9 cellular contexts compared by ENCODE assay signal in genomic region chr12:98002887-98003493, GRCh38.
DNase-seq lines count a peak whose midpoint lies in the region; ATAC-seq and TF ChIP-seq lines count a peak whose summit lies in the region.
"Had no signal": no experiment of that assay in that cellular context is flagged by ENCODE, and none has a peak within 500 bp of the region (broad histone marks: within the 10 kb centered on the region; RNA-seq: fewer than 3 reads in every experiment).

No MANE protein-coding gene starts in this region.

- peaks cover 3% of the 10 kb centered on the region for H3K4me1 Mint-ChIP-seq in endodermal cell

- ATAC-seq in DND-41 (ENCODE audit: insufficient read depth, low read depth): peak; percentile 72
- peak; percentile 79 for ATAC-seq in GM19395 (IDR thresholded peaks at IDR 0.05; ENCODE audit: unreplicated experiment)
- no peak for ATAC-seq in GM21526 (IDR thresholded peaks at IDR 0.05; ENCODE audit: low FRiP score, unreplicated experiment)
- ATAC-seq in GM19397 (IDR thresholded peaks at IDR 0.05; ENCODE audit: unreplicated experiment): no peak

- H4K91ac ChIP-seq in neuronal stem cell (ENCODE audit: low read depth, low read length, poor library complexity): no peak overlapping the region

- no peak overlapping the region for H3K4me2 ChIP-seq in DND-41 (ENCODE audit: insufficient read depth, low read length)
- peak overlapping the region; percentile 40 for H3K4me2 ChIP-seq in OCI-LY3 (ENCODE audit: low read length)
- H3K4me2 ChIP-seq in neuronal stem cell (ENCODE audit: insufficient read depth, low read length, poor library complexity, severe bottlenecking): peak overlapping the region; percentile 14

- H3K23ac ChIP-seq in neuronal stem cell (ENCODE audit: low read depth, low read length, poor library complexity): no peak overlapping the region

- WGBS in endodermal cell (ENCODE audit: insufficient coverage in 1 of 2, insufficient read length in 1 of 2), 2 experiments: 21 to 23% methylated on average over 9 of the region's 9 CpGs
- WGBS in neuronal stem cell (ENCODE audit: extremely low coverage in 2 of 2, insufficient read length in 2 of 2, insufficient replicate concordance in 1 of 2), 2 donors: no CpG with 5 or more reads among the region's 9 CpGs

- H3K4me1 ChIP-seq in DND-41 (ENCODE audit: insufficient read depth, low read length): peaks cover 23% of the 10 kb centered on the region
- no peaks in the 10 kb centered on the region for H3K4me1 ChIP-seq in OCI-LY3 (ENCODE audit: low read length)
- H3K4me1 ChIP-seq in endodermal cell (ENCODE audit: control insufficient read depth, insufficient read depth, low read length): no peaks in the 10 kb centered on the region
- no peaks in the 10 kb centered on the region for H3K4me1 ChIP-seq in neuronal stem cell (ENCODE audit: control insufficient read depth in 2 of 2, insufficient read depth in 1 of 2, low read depth in 1 of 2, low read length in 2 of 2)

- H3K9ac ChIP-seq in DND-41 (ENCODE audit: low read depth, low read length) (peak overlapping the region; percentile 1; the same call in 1 of the 2 replicates), OCI-LY3 (ENCODE audit: low read length) (no peak overlapping the region), endodermal cell (ENCODE audit: extremely low read depth, low read length, poor library complexity, severe bottlenecking) (no peak overlapping the region), neuronal stem cell (ENCODE audit: low read depth, low read length, poor library complexity) (no peak overlapping the region)

- H3K4me3 ChIP-seq in DND-41 (ENCODE audit: low read depth in 1 of 2, low read length in 2 of 2): no peak overlapping the region
- no peak overlapping the region for H3K4me3 ChIP-seq in OCI-LY3 (ENCODE audit: low read length)
- H3K4me3 ChIP-seq in endodermal cell (ENCODE audit: low read length): no peak overlapping the region
- H3K4me3 ChIP-seq in neuronal stem cell (ENCODE audit: low read length in 2 of 2): no peak overlapping the region

- H3K27me3 ChIP-seq in DND-41 (ENCODE audit: insufficient read depth, low read length, poor library complexity): no peaks in the 10 kb centered on the region
- peaks cover 5% of the 10 kb centered on the region; the same call in 1 of the 2 replicates for H3K27me3 ChIP-seq in OCI-LY3 (ENCODE audit: low read depth, low read length)
- no peaks in the 10 kb centered on the region for H3K27me3 ChIP-seq in endodermal cell (ENCODE audit: control insufficient read depth, insufficient read depth, low read length, poor library complexity, severe bottlenecking)
- H3K27me3 ChIP-seq in neuronal stem cell (ENCODE audit: control insufficient read depth in 3 of 3, insufficient read depth in 3 of 3, low read depth in 1 of 3, low read length in 3 of 3): no peaks in the 10 kb centered on the region
- H3K27me3 ChIP-seq: neutrophil had no signal

- no peaks in the 10 kb centered on the region for H3K36me3 ChIP-seq in DND-41 (ENCODE audit: insufficient read depth, low read length)
- H3K36me3 ChIP-seq in OCI-LY3 (replicated peaks; ENCODE audit: low read depth, low read length): no peaks in the 10 kb centered on the region
- no peaks in the 10 kb centered on the region for H3K36me3 ChIP-seq in endodermal cell (ENCODE audit: control insufficient read depth, insufficient read depth, low read length)
- H3K36me3 ChIP-seq in neuronal stem cell (replicated peaks in 1 of 2; ENCODE audit: control insufficient read depth in 2 of 2, insufficient read depth in 2 of 2, low read length in 2 of 2): no peaks in the 10 kb centered on the region
- H3K36me3 ChIP-seq: neutrophil had no signal

- H4K8ac ChIP-seq in neuronal stem cell (ENCODE audit: low read depth, low read length): no peak overlapping the region

- H3K79me1 ChIP-seq in neuronal stem cell (ENCODE audit: low read depth, low read length): no peaks in the 10 kb centered on the region

- H3K27ac Mint-ChIP-seq in endodermal cell: no peak overlapping the region

- DNase-seq in DND-41 (peak; percentile 65), HuH-7.5 (ENCODE audit: low spot score) (peak; percentile 16), endodermal cell (peak; percentile 92), neuronal stem cell (ENCODE audit: low spot score) (peak; percentile 59)

- no peak overlapping the region for H3K4me3 Mint-ChIP-seq in endodermal cell

- H2AK5ac ChIP-seq in neuronal stem cell (ENCODE audit: low read depth, low read length): no peak overlapping the region

- H3K36me3 Mint-ChIP-seq in endodermal cell (ENCODE audit: low read depth): no peaks in the 10 kb centered on the region

- H4K20me1 ChIP-seq in DND-41 (ENCODE audit: insufficient read depth, low read length): no peaks in the 10 kb centered on the region
- H4K20me1 ChIP-seq in OCI-LY3 (ENCODE audit: insufficient read depth, low read length): no peaks in the 10 kb centered on the region

- peaks cover 3% of the 10 kb centered on the region for H3K27me3 Mint-ChIP-seq in endodermal cell (ENCODE audit: insufficient read depth)

- no peak overlapping the region for H3K4ac ChIP-seq in neuronal stem cell (ENCODE audit: low read length)

- H3K79me2 ChIP-seq in DND-41 (ENCODE audit: insufficient read depth, low read length) (no peaks in the 10 kb centered on the region), OCI-LY3 (ENCODE audit: low read length) (no peaks in the 10 kb centered on the region)

- H3K18ac ChIP-seq in neuronal stem cell (ENCODE audit: low read length): no peak overlapping the region

- no peak overlapping the region for H2BK120ac ChIP-seq in neuronal stem cell (ENCODE audit: low read depth, low read length)

- H2BK15ac ChIP-seq in neuronal stem cell (ENCODE audit: low read length): no peak overlapping the region

- H3K14ac ChIP-seq in neuronal stem cell (ENCODE audit: low read length): no peak overlapping the region

- H3K9me3 ChIP-seq in DND-41 (ENCODE audit: insufficient read depth, low read length, severe bottlenecking) (no peaks in the 10 kb centered on the region), OCI-LY3 (ENCODE audit: insufficient read depth, low read length) (no peaks in the 10 kb centered on the region), endodermal cell (ENCODE audit: control insufficient read depth, low read length) (no peaks in the 10 kb centered on the region), neuronal stem cell (replicated peaks in 1 of 2; ENCODE audit: control insufficient read depth in 2 of 2, insufficient read depth in 1 of 2, low read depth in 1 of 2, low read length in 2 of 2) (no peaks in the 10 kb centered on the region)
- H3K9me3 ChIP-seq: neutrophil had no signal

- TF ChIP-seq CTCF in DND-41 (IDR thresholded peaks at IDR 0.05; ENCODE audit: borderline replicate concordance, extremely low read depth, low read length, poor library complexity, severe bottlenecking) (peak; percentile 80), OCI-LY3 (IDR thresholded peaks at IDR 0.05; ENCODE audit: low read depth, low read length) (peak; percentile 63), endodermal cell (conservative IDR thresholded peaks at IDR 0.05) (peak; percentile 81)

- no peak overlapping the region for H2BK5ac ChIP-seq in neuronal stem cell (ENCODE audit: low read length)

- H3K9me3 Mint-ChIP-seq in endodermal cell: no peaks in the 10 kb centered on the region

- H3K27ac ChIP-seq in DND-41 (ENCODE audit: low read length): no peak overlapping the region
- no peak overlapping the region for H3K27ac ChIP-seq in OCI-LY3 (ENCODE audit: low read length)
- H3K27ac ChIP-seq in endodermal cell (ENCODE audit: low read depth, low read length): no peak overlapping the region
- no peak overlapping the region for H3K27ac ChIP-seq in neuronal stem cell (replicated peaks; ENCODE audit: low read length)
- H3K27ac ChIP-seq: neutrophil had no signal

- H2BK12ac ChIP-seq in neuronal stem cell (ENCODE audit: low read length): no peak overlapping the region

- H2AFZ ChIP-seq in DND-41 (ENCODE audit: low read depth, low read length) (no peak overlapping the region), OCI-LY3 (ENCODE audit: low read depth, low read length) (no peak overlapping the region), neuronal stem cell (ENCODE audit: low read length) (peak overlapping the region; percentile 8)

Comparison
In these comparisons a context has a peak if more than half of its experiments do, and no peak if none do; other contexts are left out.
1. ATAC-seq: peak in DND-41 (single experiment) and GM19395 (single experiment); none in GM21526 (single experiment) and GM19397 (single experiment).
2. DNase-seq: peak in every context shown above with its lines; median percentile 92 in endodermal cell; 65 in DND-41; 59 in neuronal stem cell; 16 in HuH-7.5.
3. Peak in every context shown above with its lines, with median percentiles within 50 percentile points of each other: CTCF ChIP-seq.